In genomic region chr17:49191407-49191916, GRCh38 we compare ENCODE assay signal across 8 cellular contexts. TPM values are rescaled to one million over a fixed set of nuclear protein-coding genes. Genes with fewer than 3 reads are reported as not detected.
DNase-seq lines count a peak whose midpoint lies in the region; ATAC-seq and TF ChIP-seq lines count a peak whose summit lies in the region.

No MANE protein-coding gene starts in this region.

- DNase-seq in activated CD4-positive, alpha-beta T cell treated with anti-CD3 and anti-CD28 coated beads, Interleukin-2, amount 10 ng/mL, durations not matched to agents 7 days and 5 days, result no peak
- no peak for DNase-seq in activated CD4-positive, alpha-beta T cell treated with anti-CD3 and anti-CD28 coated beads for 1 hour
- DNase-seq in adrenal gland (no peak), lower leg skin (ENCODE audit: low spot score in 2 of 2) (no peak), uterus (no peak), SW480 (ENCODE audit: low spot score) (no peak)

- intact Hi-C loops in adrenal gland (cut with DNase I), result no loop called here
- intact Hi-C loops in lower leg skin (cut with DNase I; ENCODE audit: low total_unique reads), result no loop called here
- intact Hi-C loops in uterus (cut with DNase I; ENCODE audit: low total_unique reads), result no loop called here

- TF ChIP-seq POLR2A in adrenal gland (IDR thresholded peaks at IDR 0.05) (no peak), lower leg skin (IDR thresholded peaks at IDR 0.05) (no peak), uterus (IDR thresholded peaks at IDR 0.05) (peak in 1 of 2 donors; percentile 25)

- H3K9me3 ChIP-seq in adrenal gland (replicated peaks in 1 of 3) (no peaks in the 10 kb centered on the region), uterus (no peaks in the 10 kb centered on the region)

- H3K27me3 ChIP-seq in adrenal gland, result no peaks in the 10 kb centered on the region
- no peaks in the 10 kb centered on the region for H3K27me3 ChIP-seq in uterus

- H3K4me1 Mint-ChIP-seq in activated CD4-positive, alpha-beta T cell treated with anti-CD3 and anti-CD28 coated beads, Interleukin-2, amount 10 ng/mL, durations not matched to agents 7 days and 5 days, result peaks cover 45% of the 10 kb centered on the region

- peak overlapping the region; percentile 90 to 99 (median 93) for H3K27ac ChIP-seq in adrenal gland
- H3K27ac ChIP-seq in uterus, result peak overlapping the region; percentile 97 to 100

- H3K4me3 Mint-ChIP-seq in activated CD4-positive, alpha-beta T cell treated with anti-CD3 and anti-CD28 coated beads, Interleukin-2, amount 10 ng/mL, durations not matched to agents 7 days and 5 days, result peak overlapping the region; percentile 85

- H3K36me3 ChIP-seq in adrenal gland (replicated peaks in 1 of 2) (no peaks in the 10 kb centered on the region), uterus (no peaks in the 10 kb centered on the region)

- no peaks in the 10 kb centered on the region for H3K36me3 Mint-ChIP-seq in activated CD4-positive, alpha-beta T cell treated with anti-CD3 and anti-CD28 coated beads, Interleukin-2, amount 10 ng/mL, durations not matched to agents 7 days and 5 days (ENCODE audit: low read depth)

- H3K4me3 ChIP-seq in adrenal gland (peak overlapping the region in 2 of 4 donors; percentile 27 to 80), lower leg skin (ENCODE audit: low read depth, poor library complexity, severe bottlenecking) (peak overlapping the region; percentile 84), uterus (peak overlapping the region; percentile 80 to 93)

- H3K27ac Mint-ChIP-seq in activated CD4-positive, alpha-beta T cell treated with anti-CD3 and anti-CD28 coated beads, Interleukin-2, amount 10 ng/mL, durations not matched to agents 7 days and 5 days, result peak overlapping the region; percentile 98

- H3K4me1 ChIP-seq in adrenal gland (replicated peaks in 1 of 2) (peaks cover 5 to 7% of the 10 kb centered on the region in 2 donors), uterus (no peaks in the 10 kb centered on the region)

- ATAC-seq in HG03520 (IDR thresholded peaks at IDR 0.05; ENCODE audit: unreplicated experiment) (peak; percentile 1), GM19455 (IDR thresholded peaks at IDR 0.05; ENCODE audit: unreplicated experiment) (no peak)

- POLR2A ChIA-PET in activated CD4-positive, alpha-beta T cell treated with anti-CD3 and anti-CD28 coated beads, Interleukin-2, amount 10 ng/mL, durations not matched to agents 7 days and 5 days (lab: Charles Lee), result interaction anchor here (0.7 kb wide), 1 partner anchor 119 kb away, joined by 3 read pairs; no protein-coding TSS in a partner anchor

- peaks cover 4% of the 10 kb centered on the region for H3K9me3 Mint-ChIP-seq in activated CD4-positive, alpha-beta T cell treated with anti-CD3 and anti-CD28 coated beads, Interleukin-2, amount 10 ng/mL, durations not matched to agents 7 days and 5 days

- 5 to 8% (median 7%) methylated on average over 8 of the region's 8 CpGs for WGBS in adrenal gland, 4 donors
- WGBS in lower leg skin, 2 donors, result 5 to 6% methylated on average over 8 of the region's 8 CpGs

- TF ChIP-seq CTCF in adrenal gland (IDR thresholded peaks at IDR 0.05), result no peak
- no peak for TF ChIP-seq CTCF in lower leg skin (IDR thresholded peaks at IDR 0.05)
- no peak for TF ChIP-seq CTCF in uterus (IDR thresholded peaks at IDR 0.05)

- H3K27me3 Mint-ChIP-seq in activated CD4-positive, alpha-beta T cell treated with anti-CD3 and anti-CD28 coated beads, Interleukin-2, amount 10 ng/mL, durations not matched to agents 7 days and 5 days, result no peaks in the 10 kb centered on the region

- CTCF ChIA-PET in activated CD4-positive, alpha-beta T cell treated with anti-CD3 and anti-CD28 coated beads, Interleukin-2, amount 10 ng/mL, durations not matched to agents 7 days and 5 days (lab: Charles Lee), result interaction anchor here (1.2 to 2.2 kb wide), 5 partner anchors 10 to 36 kb away, joined by 3 to 13 read pairs (median 4); no protein-coding TSS in a partner anchor

RNA-seq across cellular contexts. Expression of gene GNGT2, which starts 18.9 kb away (rescaled TPM):
- total RNA-seq in activated CD4-positive, alpha-beta T cell treated with anti-CD3 and anti-CD28 coated beads, Interleukin-2, amount 10 ng/mL, durations not matched to agents 7 days and 5 days, result 10 to 100 TPM; 15.0 to 15.9 TPM
- total RNA-seq in adrenal gland, result 10 to 100 TPM in 1 of 8 donors, 1 to 10 TPM in 7; 1.2 to 31.9 (median 3.4) TPM
- 1 to 10 TPM; 3.2 to 6.5 (median 3.3) TPM for polyA plus RNA-seq in adrenal gland
- 1 to 10 TPM in 2 of 4 donors, not detected in 2; 1.1 to 1.7 TPM for total RNA-seq in lower leg skin
- 1 to 10 TPM in 2 of 4 donors, not detected in 2; 5.5 to 6.7 TPM for total RNA-seq in uterus

RNA-seq across cellular contexts. Expression of gene ABI3, which starts 19.0 kb away (rescaled TPM):
- total RNA-seq in activated CD4-positive, alpha-beta T cell treated with anti-CD3 and anti-CD28 coated beads, Interleukin-2, amount 10 ng/mL, durations not matched to agents 7 days and 5 days, result 10 to 100 TPM; 58.4 to 59.4 TPM
- total RNA-seq in adrenal gland, result 10 to 100 TPM; 10.4 to 39.9 (median 17.5) TPM
- polyA plus RNA-seq in adrenal gland, result 10 to 100 TPM in 2 of 3 donors, 1 to 10 TPM in 1; 4.4 to 15.1 (median 13.0) TPM
- total RNA-seq in lower leg skin, result 1 to 10 TPM; 1.6 to 5.4 (median 4.7) TPM
- 10 to 100 TPM in 2 of 4 donors, 1 to 10 TPM in 2; 5.9 to 32.9 (median 13.9) TPM for total RNA-seq in uterus

RNA-seq across cellular contexts. Expression of gene PHOSPHO1, which starts 39.1 kb away (rescaled TPM):
- total RNA-seq in activated CD4-positive, alpha-beta T cell treated with anti-CD3 and anti-CD28 coated beads, Interleukin-2, amount 10 ng/mL, durations not matched to agents 7 days and 5 days, result not detected
- total RNA-seq in adrenal gland, result under 1 TPM in 4 of 8 donors, not detected in 4; 0.25 to 0.84 (median 0.60) TPM
- polyA plus RNA-seq in adrenal gland, result under 1 TPM in 2 of 3 donors, not detected in 1; 0.56 to 0.61 TPM
- total RNA-seq in lower leg skin, result under 1 TPM in 2 of 4 donors, not detected in 2; 0.34 to 0.36 TPM
- 1 to 10 TPM in 1 of 4 donors, under 1 TPM in 1, not detected in 2; 0.40 to 2.4 TPM for total RNA-seq in uterus

RNA-seq across cellular contexts. Expression of gene B4GALNT2, which starts 58.9 kb away (rescaled TPM):
- not detected for total RNA-seq in activated CD4-positive, alpha-beta T cell treated with anti-CD3 and anti-CD28 coated beads, Interleukin-2, amount 10 ng/mL, durations not matched to agents 7 days and 5 days
- total RNA-seq in adrenal gland (1 to 10 TPM in 1 of 8 donors, under 1 TPM in 6, not detected in 1; 0.10 to 1.8 (median 0.21) TPM), lower leg skin (under 1 TPM; 0.04 to 0.98 (median 0.80) TPM), uterus (under 1 TPM in 3 of 4 donors, not detected in 1; under 0.01 to 0.18 (median 0.07) TPM)
- under 1 TPM in 2 of 3 donors, not detected in 1; 0.04 to 0.10 TPM for polyA plus RNA-seq in adrenal gland
